In the genomic region with DNA sequence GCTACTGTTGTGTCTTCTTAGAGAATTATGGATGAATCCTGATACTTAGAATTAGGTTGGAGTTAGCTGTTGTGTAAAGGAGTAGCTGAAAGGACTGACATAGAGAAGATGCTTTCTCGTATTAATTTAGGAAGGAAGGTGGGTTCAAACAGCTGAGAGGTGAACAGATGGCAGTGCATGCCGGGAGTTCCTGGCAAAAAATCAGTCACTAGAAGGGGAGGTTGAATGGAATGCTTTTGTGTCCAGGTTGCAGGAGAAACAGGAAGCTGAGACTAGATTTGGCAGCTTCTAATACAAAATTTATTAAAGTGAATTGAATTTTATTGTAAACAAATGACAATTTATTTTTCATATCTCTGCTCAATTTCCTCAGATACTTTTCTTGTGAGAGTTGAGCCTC, we compare ENCODE assay signal across 16 cellular contexts.
DNase-seq lines count a peak whose midpoint lies in the region; ATAC-seq and TF ChIP-seq lines count a peak whose summit lies in the region.
"Had no signal": no experiment of that assay in that cellular context is flagged by ENCODE, and none has a peak within 500 bp of the region (broad histone marks: within the 10 kb centered on the region; RNA-seq: fewer than 3 reads in every experiment).

No MANE protein-coding gene starts in this region.

- peak overlapping the region; percentile 22 for H2AFZ ChIP-seq in osteoblast (ENCODE audit: low read length)

- H3K9ac ChIP-seq in colonic mucosa (ENCODE audit: low read depth in 2 of 2, low read length in 2 of 2): no peak overlapping the region

- H3K4me3 ChIP-seq in osteoblast (ENCODE audit: insufficient read depth, low read length) (no peak overlapping the region), colonic mucosa (no peak overlapping the region)
- H3K4me3 ChIP-seq: ovary, uterus had no signal

- peaks cover 14% of the 10 kb centered on the region for H3K36me3 Mint-ChIP-seq in CD4-positive, alpha-beta T cell (ENCODE audit: low read depth)

- POLR2A ChIA-PET in CD4-positive, alpha-beta T cell (lab: Charles Lee): interaction anchor here (0.6 to 1.6 kb wide), 12 partner anchors 8 to 264 kb away, joined by 3 to 6 read pairs (median 3); no protein-coding TSS in a partner anchor

- no peaks in the 10 kb centered on the region for H4K20me1 ChIP-seq in osteoblast (ENCODE audit: insufficient read depth, low read length)

- H3K36me3 ChIP-seq in osteoblast (ENCODE audit: insufficient read depth, low read length) (no peaks in the 10 kb centered on the region), colonic mucosa (no peaks in the 10 kb centered on the region)
- H3K36me3 ChIP-seq: ovary, uterus had no signal

- no peaks in the 10 kb centered on the region for H3K79me2 ChIP-seq in osteoblast (ENCODE audit: insufficient read depth, low read length)

- ATAC-seq in CD4-positive, alpha-beta T cell (ENCODE audit: poor library complexity): no peak
- no peak for ATAC-seq in GM19467 (IDR thresholded peaks at IDR 0.05; ENCODE audit: unreplicated experiment)
- ATAC-seq: foreskin keratinocyte had no signal

- intact Hi-C loops in CD4-positive, alpha-beta T cell (cut with DNase I, micrococcal nuclease): loop anchor here in 1 of 2 experiments (5.0 kb wide), 1 partner anchor 43 kb away; no protein-coding TSS in a partner anchor
- intact Hi-C loops in colonic mucosa (cut with DNase I): loop anchor here (5.0 kb wide), 1 partner anchor 67 kb away; no protein-coding TSS in a partner anchor

- H3K4me1 Mint-ChIP-seq in CD4-positive, alpha-beta T cell (ENCODE audit: low read depth): peaks cover 58% of the 10 kb centered on the region

- peaks cover 3% of the 10 kb centered on the region for H3K9me3 Mint-ChIP-seq in CD4-positive, alpha-beta T cell

- no peaks in the 10 kb centered on the region for H3K9me3 ChIP-seq in CD4-positive, alpha-beta T cell (ENCODE audit: control insufficient read depth, low read length)
- no peaks in the 10 kb centered on the region for H3K9me3 ChIP-seq in osteoblast (ENCODE audit: low read depth, low read length)
- no peaks in the 10 kb centered on the region for H3K9me3 ChIP-seq in colonic mucosa
- H3K9me3 ChIP-seq: ovary, uterus had no signal

- CTCF ChIA-PET in CD4-positive, alpha-beta T cell (lab: Charles Lee): interaction anchor here (0.8 to 1.9 kb wide), 4 partner anchors 8 to 113 kb away, joined by 3 to 4 read pairs (median 3); no protein-coding TSS in a partner anchor

- no peaks in the 10 kb centered on the region for H3K27me3 Mint-ChIP-seq in CD4-positive, alpha-beta T cell
- H3K27me3 Mint-ChIP-seq: activated CD4-positive, alpha-beta T cell treated with anti-CD3 and anti-CD28 coated beads, Interleukin-2, amount 10 ng/mL, durations not matched to agents 24 days and 14 days had no signal

- no peak for DNase-seq in CD4-positive, alpha-beta T cell
- peak; percentile 54 for DNase-seq in NCI-H69 (lab: John Stamatoyannopoulos, UW)
- peak; percentile 52 to 56 for DNase-seq in dermis microvascular lymphatic vessel endothelial cell (ENCODE audit: low read depth in 2 of 2)
- DNase-seq in osteoblast (ENCODE audit: insufficient read length, low spot score, missing footprints): peak; percentile 11
- no peak for DNase-seq in COLO668 (lab: John Stamatoyannopoulos, UW; ENCODE audit: unreplicated experiment)
- no peak for DNase-seq in colonic mucosa
- DNase-seq: activated CD4-positive, alpha-beta T cell treated with anti-CD3 and anti-CD28 coated beads, Interleukin-2, amount 10 ng/mL, durations not matched to agents 24 days and 14 days; aorta; Caco-2; cortex of kidney; NCI-H1436; ovary; stimulated activated CD4-positive, alpha-beta T cell treated with anti-CD3 and anti-CD28 coated beads, Interleukin-4, amount 100 ng/mL, for 24 hours; uterus had no signal

- H3K4me3 Mint-ChIP-seq in CD4-positive, alpha-beta T cell: peak overlapping the region; percentile 5
- H3K4me3 Mint-ChIP-seq: activated CD4-positive, alpha-beta T cell treated with anti-CD3 and anti-CD28 coated beads, Interleukin-2, amount 10 ng/mL, durations not matched to agents 24 days and 14 days had no signal

- H3K27ac ChIP-seq in CD4-positive, alpha-beta T cell (ENCODE audit: low read depth, low read length): no peak overlapping the region
- peak overlapping the region; percentile 97 for H3K27ac ChIP-seq in osteoblast (ENCODE audit: low read depth, low read length)
- H3K27ac ChIP-seq in colonic mucosa: no peak overlapping the region
- H3K27ac ChIP-seq: foreskin keratinocyte, ovary had no signal

- H3K27ac Mint-ChIP-seq in CD4-positive, alpha-beta T cell: no peak overlapping the region
- H3K27ac Mint-ChIP-seq: activated CD4-positive, alpha-beta T cell treated with anti-CD3 and anti-CD28 coated beads, Interleukin-2, amount 10 ng/mL, durations not matched to agents 24 days and 14 days had no signal

- no peaks in the 10 kb centered on the region for H3K27me3 ChIP-seq in CD4-positive, alpha-beta T cell (ENCODE audit: control insufficient read depth, insufficient read depth, low read length)
- no peaks in the 10 kb centered on the region for H3K27me3 ChIP-seq in osteoblast (ENCODE audit: insufficient read depth, low read length)
- H3K27me3 ChIP-seq in colonic mucosa: no peaks in the 10 kb centered on the region
- H3K27me3 ChIP-seq: foreskin keratinocyte, ovary, uterus had no signal

- H3K4me1 ChIP-seq in osteoblast (ENCODE audit: insufficient read depth, low read length) (peaks cover 49% of the 10 kb centered on the region), colonic mucosa (no peaks in the 10 kb centered on the region)
- H3K4me1 ChIP-seq: uterus had no signal

- TF ChIP-seq CTCF in CD4-positive, alpha-beta T cell (IDR thresholded peaks at IDR 0.05): no peak
- no peak for TF ChIP-seq CTCF in osteoblast (IDR thresholded peaks at IDR 0.05; ENCODE audit: extremely low read depth, low read depth, low read length)
- TF ChIP-seq CTCF in colonic mucosa (IDR thresholded peaks at IDR 0.05): no peak

- H3K4me2 ChIP-seq in osteoblast (ENCODE audit: insufficient read depth, low read length): no peak overlapping the region

Comparison
In these comparisons a context has a peak if more than half of its experiments do, and no peak if none do; other contexts are left out.
1. DNase-seq: peak in NCI-H69 (single experiment), dermis microvascular lymphatic vessel endothelial cell (2 of 2) and osteoblast (single experiment); none in CD4-positive, alpha-beta T cell (0 of 10), COLO668 (single experiment) and colonic mucosa (single experiment).